ENCODE assay signal across 28 cellular contexts in genomic region chr2:120290737-120291136, GRCh38. TPM values are rescaled to one million over a fixed set of nuclear protein-coding genes. Genes with fewer than 3 reads are reported as not detected.
DNase-seq lines count a peak whose midpoint lies in the region; ATAC-seq and TF ChIP-seq lines count a peak whose summit lies in the region.
"Had no signal": no experiment of that assay in that cellular context is flagged by ENCODE, and none has a peak within 500 bp of the region (broad histone marks: within the 10 kb centered on the region; RNA-seq: fewer than 3 reads in every experiment).

No MANE protein-coding gene starts in this region.

- no peak overlapping the region for H3K4me3 ChIP-seq in SJSA1
- H3K4me3 ChIP-seq: A549, right atrium auricular region, suprapubic skin had no signal

- TF ChIP-seq CTCF in type B pancreatic cell (conservative IDR thresholded peaks at IDR 0.05): no peak
- TF ChIP-seq CTCF in CD4-positive, alpha-beta T cell (IDR thresholded peaks at IDR 0.05): no peak

- H3K27ac Mint-ChIP-seq in activated CD4-positive, alpha-beta T cell treated with anti-CD3 and anti-CD28 coated beads, Interleukin-2, amount 10 ng/mL, durations not matched to agents 7 days and 5 days: peak overlapping the region; percentile 46
- peak overlapping the region; percentile 95 for H3K27ac Mint-ChIP-seq in type B pancreatic cell
- no peak overlapping the region for H3K27ac Mint-ChIP-seq in immature natural killer cell
- H3K27ac Mint-ChIP-seq in CD4-positive, alpha-beta T cell: no peak overlapping the region
- H3K27ac Mint-ChIP-seq: activated naive CD8-positive, alpha-beta T cell had no signal

- H3K27me3 Mint-ChIP-seq in activated CD4-positive, alpha-beta T cell treated with anti-CD3 and anti-CD28 coated beads, Interleukin-2, amount 10 ng/mL, durations not matched to agents 7 days and 5 days: no peaks in the 10 kb centered on the region
- H3K27me3 Mint-ChIP-seq in type B pancreatic cell (no peaks in the 10 kb centered on the region), immature natural killer cell (ENCODE audit: low read depth in 3 of 3) (no peaks in the 10 kb centered on the region)
- H3K27me3 Mint-ChIP-seq in CD4-positive, alpha-beta T cell: no peaks in the 10 kb centered on the region
- H3K27me3 Mint-ChIP-seq: activated naive CD8-positive, alpha-beta T cell had no signal

- ATAC-seq in HG02870 (IDR thresholded peaks at IDR 0.05; ENCODE audit: unreplicated experiment): no peak
- ATAC-seq in CD4-positive, alpha-beta T cell (ENCODE audit: poor library complexity): no peak
- ATAC-seq: A549, HepG2, left lobe of liver, Right ventricle myocardium inferior had no signal

- CTCF ChIA-PET in activated CD4-positive, alpha-beta T cell treated with anti-CD3 and anti-CD28 coated beads, Interleukin-2, amount 10 ng/mL, durations not matched to agents 7 days and 5 days (lab: Charles Lee): interaction anchor here (0.8 to 1.6 kb wide), 4 partner anchors 13 to 38 kb away, joined by 3 to 4 read pairs (median 4); partner anchors contain the start of gene RALB
- CTCF ChIA-PET in CD4-positive, alpha-beta T cell (lab: Charles Lee): no interaction called here

- DNase-seq in activated CD4-positive, alpha-beta T cell treated with anti-CD3 and anti-CD28 coated beads, Interleukin-2, amount 10 ng/mL, durations not matched to agents 7 days and 5 days: no peak
- no peak for DNase-seq in activated CD4-positive, alpha-beta T cell treated with anti-CD3 and anti-CD28 coated beads, Interleukin-2, amount 50 U/mL, for 48 hours
- no peak for DNase-seq in SJSA1 (ENCODE audit: low read depth in 1 of 2, low spot score in 2 of 2)
- DNase-seq in epithelial cell of prostate (ENCODE audit: low read depth, low spot score): no peak
- DNase-seq in type B pancreatic cell (ENCODE audit: extremely low spot score, unreplicated experiment): no peak
- no peak for DNase-seq in immature natural killer cell
- DNase-seq in CD4-positive, alpha-beta T cell: no peak
- DNase-seq: activated CD8-positive, alpha-beta memory T cell treated with anti-CD3 and anti-CD28 coated beads, Interleukin-2, amount 50 U/mL, for 48 hours; DND-41; effector CD4-positive, alpha-beta T cell; GF-D8; GOT3; hypothalamus; NCI-H1417; NCI-H2081; NCI-H524 treated with DMSO at 0.1 percent for 48 hours; small intestine; stimulated activated naive CD4-positive, alpha-beta T cell treated with Interleukin-2 at 50 U/mL for 16 hours had no signal

- H3K9me3 Mint-ChIP-seq in activated CD4-positive, alpha-beta T cell treated with anti-CD3 and anti-CD28 coated beads, Interleukin-2, amount 10 ng/mL, durations not matched to agents 7 days and 5 days: no peaks in the 10 kb centered on the region
- no peaks in the 10 kb centered on the region for H3K9me3 Mint-ChIP-seq in type B pancreatic cell
- no peaks in the 10 kb centered on the region for H3K9me3 Mint-ChIP-seq in immature natural killer cell
- H3K9me3 Mint-ChIP-seq in CD4-positive, alpha-beta T cell: no peaks in the 10 kb centered on the region
- H3K9me3 Mint-ChIP-seq: nephron had no signal

- H3K27ac ChIP-seq in SJSA1 (peak overlapping the region; percentile 9; the same call in 1 of the 2 replicates), epithelial cell of prostate (peak overlapping the region; percentile 69)
- no peak overlapping the region for H3K27ac ChIP-seq in CD4-positive, alpha-beta T cell (ENCODE audit: low read depth, low read length)
- H3K27ac ChIP-seq: A549, HL-60, right atrium auricular region, suprapubic skin had no signal

- H3K36me3 Mint-ChIP-seq in activated CD4-positive, alpha-beta T cell treated with anti-CD3 and anti-CD28 coated beads, Interleukin-2, amount 10 ng/mL, durations not matched to agents 7 days and 5 days (ENCODE audit: low read depth): peaks cover 63% of the 10 kb centered on the region
- H3K36me3 Mint-ChIP-seq in type B pancreatic cell: peaks cover 36% of the 10 kb centered on the region
- peaks cover 30 to 64% (median 36%) of the 10 kb centered on the region in 3 donors for H3K36me3 Mint-ChIP-seq in immature natural killer cell
- H3K36me3 Mint-ChIP-seq in CD4-positive, alpha-beta T cell (ENCODE audit: low read depth): peaks cover 70% of the 10 kb centered on the region

- intact Hi-C loops in CD4-positive, alpha-beta T cell (cut with DNase I, micrococcal nuclease): no loop called here

- no peaks in the 10 kb centered on the region for H3K27me3 ChIP-seq in SJSA1 (replicated peaks)
- no peaks in the 10 kb centered on the region for H3K27me3 ChIP-seq in CD4-positive, alpha-beta T cell (ENCODE audit: control insufficient read depth, insufficient read depth, low read length)
- H3K27me3 ChIP-seq: right atrium auricular region, suprapubic skin had no signal

- no peaks in the 10 kb centered on the region for H3K9me3 ChIP-seq in SJSA1 (replicated peaks)
- no peaks in the 10 kb centered on the region for H3K9me3 ChIP-seq in CD4-positive, alpha-beta T cell (ENCODE audit: control insufficient read depth, low read length)
- H3K9me3 ChIP-seq: A549, right atrium auricular region, suprapubic skin had no signal

- H3K36me3 ChIP-seq in SJSA1: peaks cover 34% of the 10 kb centered on the region

- peaks cover 62% of the 10 kb centered on the region for H3K4me1 ChIP-seq in SJSA1 (replicated peaks)

- POLR2A ChIA-PET in activated CD4-positive, alpha-beta T cell treated with anti-CD3 and anti-CD28 coated beads, Interleukin-2, amount 10 ng/mL, durations not matched to agents 7 days and 5 days (lab: Charles Lee): interaction anchor here (1.2 kb wide), 1 partner anchor 38 kb away, joined by 3 read pairs; no protein-coding TSS in a partner anchor
- POLR2A ChIA-PET in CD4-positive, alpha-beta T cell (lab: Charles Lee): interaction anchor here (0.6 kb wide), 1 partner anchor 103 kb away, joined by 3 read pairs; no protein-coding TSS in a partner anchor

- H3K4me3 Mint-ChIP-seq in activated CD4-positive, alpha-beta T cell treated with anti-CD3 and anti-CD28 coated beads, Interleukin-2, amount 10 ng/mL, durations not matched to agents 7 days and 5 days: no peak overlapping the region
- H3K4me3 Mint-ChIP-seq in type B pancreatic cell (peak overlapping the region; percentile 13), immature natural killer cell (no peak overlapping the region)
- no peak overlapping the region for H3K4me3 Mint-ChIP-seq in CD4-positive, alpha-beta T cell
- H3K4me3 Mint-ChIP-seq: activated naive CD8-positive, alpha-beta T cell; nephron had no signal

- peaks cover 80% of the 10 kb centered on the region for H3K4me1 Mint-ChIP-seq in activated CD4-positive, alpha-beta T cell treated with anti-CD3 and anti-CD28 coated beads, Interleukin-2, amount 10 ng/mL, durations not matched to agents 7 days and 5 days
- H3K4me1 Mint-ChIP-seq in type B pancreatic cell (ENCODE audit: unreplicated experiment): peaks cover 35% of the 10 kb centered on the region
- peaks cover 6 to 16% of the 10 kb centered on the region in 2 donors for H3K4me1 Mint-ChIP-seq in immature natural killer cell
- H3K4me1 Mint-ChIP-seq in CD4-positive, alpha-beta T cell (ENCODE audit: low read depth): peaks cover 22% of the 10 kb centered on the region

RNA-seq across cellular contexts. Expression of gene RALB, which starts 38.1 kb away (rescaled TPM):
- 10 to 100 TPM; 44.3 to 46.8 TPM for total RNA-seq in activated CD4-positive, alpha-beta T cell treated with anti-CD3 and anti-CD28 coated beads, Interleukin-2, amount 10 ng/mL, durations not matched to agents 7 days and 5 days
- 63.1 and 84.7 TPM in 2 replicates for total RNA-seq in SJSA1 (2014; rRNA removed; shearing (Covaris generic))
- 40.4 and 48.1 TPM in 2 replicates for total RNA-seq in type B pancreatic cell (ENCODE audit: low replicate concordance)
- 10 to 100 TPM; 47.7 to 55.1 (median 54.2) TPM for polyA plus RNA-seq in immature natural killer cell
- 1 to 10 TPM; 3.1 to 3.6 TPM for total RNA-seq in CD4-positive, alpha-beta T cell

RNA-seq across cellular contexts. Expression of gene INHBB, which starts 55.2 kb away (rescaled TPM):
- not detected for total RNA-seq in activated CD4-positive, alpha-beta T cell treated with anti-CD3 and anti-CD28 coated beads, Interleukin-2, amount 10 ng/mL, durations not matched to agents 7 days and 5 days
- 0.09 and 0.16 TPM in 2 replicates for total RNA-seq in SJSA1 (2014; rRNA removed; shearing (Covaris generic))
- total RNA-seq in type B pancreatic cell (ENCODE audit: low replicate concordance): 4.9 and 7.5 TPM in 2 replicates
- not detected for polyA plus RNA-seq in immature natural killer cell
- total RNA-seq in CD4-positive, alpha-beta T cell: not detected

Comparison
In these comparisons a context has a peak if more than half of its experiments do, and no peak if none do; other contexts are left out.
1. H3K27ac Mint-ChIP-seq: peak in activated CD4-positive, alpha-beta T cell treated with anti-CD3 and anti-CD28 coated beads, Interleukin-2, amount 10 ng/mL, durations not matched to agents 7 days and 5 days (single experiment) and type B pancreatic cell (single experiment); none in immature natural killer cell (0 of 6) and CD4-positive, alpha-beta T cell (single experiment).